Comparison of ENCODE assay signal across 3 cellular contexts in genomic region chr18:6901283-6901926, GRCh38.
TF ChIP-seq lines count a peak whose summit lies in the region.

No MANE protein-coding gene starts in this region.

TF ChIP-seq in liver, 16 proteins besides CTCF, POLR2A, EP300 and RAD21:
- TF ChIP-seq GABPA (IDR thresholded peaks at IDR 0.05 in 1 of 2, conservative IDR thresholded peaks at IDR 0.05 in 1 of 2) (no peak), SP1 (IDR thresholded peaks at IDR 0.05) (peak; percentile 55), HNF4A (conservative IDR thresholded peaks at IDR 0.05) (peak; percentile 63 to 68), ATF3 (IDR thresholded peaks at IDR 0.05) (peak; percentile 88), RXRA (IDR thresholded peaks at IDR 0.05) (peak in 1 of 2 donors; percentile 46), HNF4G (IDR thresholded peaks at IDR 0.05) (no peak), TAF1 (conservative IDR thresholded peaks at IDR 0.05) (no peak), NR2F2 (IDR thresholded peaks at IDR 0.05) (no peak), JUND (IDR thresholded peaks at IDR 0.05) (peak; percentile 97), YY1 (IDR thresholded peaks at IDR 0.05) (peak; percentile 40), MAX (IDR thresholded peaks at IDR 0.05) (peak; percentile 5), REST (IDR thresholded peaks at IDR 0.05) (no peak), EGR1 (IDR thresholded peaks at IDR 0.05; ENCODE audit: low read depth in 2 of 2) (no peak)

TF ChIP-seq in HepG2, 621 proteins besides CTCF, POLR2A, EP300 and RAD21:
- TF ChIP-seq DBP (CRISPR knock-in tag; IDR thresholded peaks at IDR 0.05; ENCODE audit: not compliant biosample characterization) (no peak), GFI1 (CRISPR knock-in tag; IDR thresholded peaks at IDR 0.05; ENCODE audit: borderline replicate concordance) (no peak), CERS6 (CRISPR knock-in tag; IDR thresholded peaks at IDR 0.05) (no peak), ARID5B (CRISPR knock-in tag; IDR thresholded peaks at IDR 0.05) (no peak), HMGA1 (CRISPR knock-in tag; conservative IDR thresholded peaks at IDR 0.05) (no peak)

TF ChIP-seq in K562, 482 proteins besides CTCF, POLR2A, EP300 and RAD21:
- TF ChIP-seq ZHX1 (conservative IDR thresholded peaks at IDR 0.05; ENCODE audit: low read length) = no peak
- 0 out of 2 replicates have a peak, but pooled peaks have one; percentile 7 for TF ChIP-seq ATF3 (IDR thresholded peaks at IDR 0.05)
- no peak for TF ChIP-seq ATF3 (CRISPR knock-in tag; conservative IDR thresholded peaks at IDR 0.05)
- TF ChIP-seq ZBTB26 (CRISPR knock-in tag; IDR thresholded peaks at IDR 0.05) = no peak
- TF ChIP-seq HMGN3 (IDR thresholded peaks at IDR 0.05; ENCODE audit: borderline replicate concordance, extremely low read depth, insufficient read length, low read depth, low read length) = no peak
- TF ChIP-seq DDX20 (tag; IDR thresholded peaks at IDR 0.05; ENCODE audit: low read depth) = no peak
- TF ChIP-seq ZNF395 (CRISPR knock-in tag; IDR thresholded peaks at IDR 0.05) = no peak
- TF ChIP-seq CSDE1 (IDR thresholded peaks at IDR 0.05) = no peak
- TF ChIP-seq NR3C1 (CRISPR knock-in tag; IDR thresholded peaks at IDR 0.05) = no peak
- TF ChIP-seq ASH1L (IDR thresholded peaks at IDR 0.05; ENCODE audit: borderline replicate concordance, low read depth, partially characterized antibody) = no peak
